14 cellular contexts compared by ENCODE assay signal in genomic region chr9:128243486-128244415, GRCh38. TPM values are rescaled to one million over a fixed set of nuclear protein-coding genes. Genes with fewer than 3 reads are reported as not detected.
DNase-seq lines count a peak whose midpoint lies in the region; ATAC-seq, FAIRE-seq and TF ChIP-seq lines count a peak whose summit lies in the region.
"Had no signal": no experiment of that assay in that cellular context is flagged by ENCODE, and none has a peak within 500 bp of the region (broad histone marks: within the 10 kb centered on the region; RNA-seq: fewer than 3 reads in every experiment).

No MANE protein-coding gene starts in this region.

- ATAC-seq in left cardiac atrium: peak; percentile 8 to 41
- no peak for ATAC-seq in gastrocnemius medialis
- ATAC-seq: foreskin keratinocyte; stimulated activated effector memory CD8-positive, alpha-beta T cell treated with anti-CD3 and anti-CD28 coated beads, Interleukin-12 subunit alpha, Interleukin-12 subunit beta, amount 100 ng/mL, for 72 hours had no signal

- FAIRE-seq in GM12891 (lab: Jason Lieb, UNC): no peak
- no peak for FAIRE-seq in HTR-8/SVneo (lab: Jason Lieb, UNC)

- no peaks in the 10 kb centered on the region for H3K36me3 ChIP-seq in gastrocnemius medialis
- H3K36me3 ChIP-seq: adrenal gland had no signal

- no peaks in the 10 kb centered on the region for H3K4me1 ChIP-seq in gastrocnemius medialis
- H3K4me1 ChIP-seq: foreskin keratinocyte had no signal

- no peak for TF ChIP-seq POLR2A in gastrocnemius medialis (IDR thresholded peaks at IDR 0.05)
- no peak for TF ChIP-seq POLR2A in GM12891 (IDR thresholded peaks at IDR 0.05; ENCODE audit: low read depth, low read length)

- DNase-seq in GM04504 (ENCODE audit: low read depth) (peak; percentile 12), astrocyte of the spinal cord (ENCODE audit: low read depth, low spot score) (no peak), left cardiac atrium (no peak), gastrocnemius medialis (no peak), GM12891 (ENCODE audit: insufficient read length, low spot score) (no peak), cerebellar cortex (ENCODE audit: low spot score) (no peak), NCI-H2171 treated with DMSO at 0.1 percent for 48 hours (lab: John Stamatoyannopoulos, UW) (no peak), HTR-8/SVneo (ENCODE audit: insufficient read length, low spot score) (no peak)
- DNase-seq: activated CD4-positive, alpha-beta T cell treated with anti-CD3 and anti-CD28 coated beads, Interleukin-2, amount 50 U/mL, for 48 hours; adrenal gland; foreskin keratinocyte; NCI-H526; stimulated activated CD4-positive, alpha-beta T cell treated with anti-CD3 and anti-CD28 coated beads, Interleukin-12 subunit alpha, Interleukin-12 subunit beta, amount 100 ng/mL, for 4 hours had no signal

- peaks cover 0 to 5% (median 0%) of the 10 kb centered on the region in 3 donors for H3K27me3 ChIP-seq in gastrocnemius medialis
- H3K27me3 ChIP-seq: adrenal gland, foreskin keratinocyte had no signal

- peak overlapping the region; percentile 59 to 70 (median 68) for H3K27ac ChIP-seq in gastrocnemius medialis
- H3K27ac ChIP-seq: foreskin keratinocyte had no signal

- intact Hi-C loops in left cardiac atrium (cut with DNase I) (no loop called here), gastrocnemius medialis (cut with DNase I; ENCODE audit: low total_unique reads) (no loop called here)

- H3K4me3 ChIP-seq in astrocyte of the spinal cord (ENCODE audit: low read depth, low read length) (peak overlapping the region; percentile 35), gastrocnemius medialis (peak overlapping the region in 3 of 4 donors; percentile 22 to 42 (median 41))
- H3K4me3 ChIP-seq: adrenal gland had no signal

- no peak for TF ChIP-seq CTCF in astrocyte of the spinal cord (IDR thresholded peaks at IDR 0.05; ENCODE audit: low read depth, low read length)
- TF ChIP-seq CTCF in gastrocnemius medialis (IDR thresholded peaks at IDR 0.05 in 4 of 5, conservative IDR thresholded peaks at IDR 0.05 in 1 of 5): no peak

- in situ Hi-C loops in astrocyte of the spinal cord (cut with HindIII; ENCODE audit: low sequenced_read_pairs): no loop called here
- in situ Hi-C loops in gastrocnemius medialis (cut with MboI; ENCODE audit: low sequenced_read_pairs in 4 of 4): no loop called here

- no peaks in the 10 kb centered on the region for H3K9me3 ChIP-seq in gastrocnemius medialis
- H3K9me3 ChIP-seq: adrenal gland had no signal

TF ChIP-seq in GM12891, 5 proteins besides CTCF, POLR2A, EP300 and RAD21:
- no peak for TF ChIP-seq PAX5 (IDR thresholded peaks at IDR 0.05; ENCODE audit: insufficient read depth, low read length, severe bottlenecking)
- no peak for TF ChIP-seq POLR2AphosphoS5 (IDR thresholded peaks at IDR 0.05; ENCODE audit: low read depth, low read length)
- no peak for TF ChIP-seq TAF1 (IDR thresholded peaks at IDR 0.05; ENCODE audit: low read depth, low read length)
- TF ChIP-seq SPI1 (IDR thresholded peaks at IDR 0.05; ENCODE audit: low read depth, low read length): no peak
- TF ChIP-seq POU2F2 (IDR thresholded peaks at IDR 0.05; ENCODE audit: low read depth, low read length): no peak

RNA-seq across cellular contexts. Expression of gene GOLGA2, which starts 32.1 kb away (rescaled TPM):
- 100 to 1,000 TPM in 1 of 2 donors, 10 to 100 TPM in 1; 85.6 to 113 TPM for total RNA-seq in left cardiac atrium
- 10 to 100 TPM; 68.9 to 84.6 (median 78.5) TPM for total RNA-seq in gastrocnemius medialis
- 23.1 TPM for polyA plus RNA-seq in GM12891 (2012; ENCODE audit: low read depth, missing spikeins)

RNA-seq across cellular contexts. Expression of gene SWI5, which starts 32.3 kb away (rescaled TPM):
- 10 to 100 TPM; 17.2 to 18.4 TPM for total RNA-seq in left cardiac atrium
- total RNA-seq in gastrocnemius medialis: 10 to 100 TPM; 12.7 to 23.8 (median 13.5) TPM
- 16.7 TPM for polyA plus RNA-seq in GM12891 (2012; ENCODE audit: low read depth, missing spikeins)

RNA-seq across cellular contexts. Expression of gene DNM1, which starts 40.6 kb away (rescaled TPM):
- total RNA-seq in left cardiac atrium (10 to 100 TPM; 11.3 to 14.0 TPM), gastrocnemius medialis (1 to 10 TPM; 1.8 to 3.8 (median 2.0) TPM)
- polyA plus RNA-seq in GM12891 (2012; ENCODE audit: low read depth, missing spikeins): 0.31 TPM

RNA-seq across cellular contexts. Expression of gene CIZ1, which starts 52.4 kb away (rescaled TPM):
- total RNA-seq in left cardiac atrium (10 to 100 TPM; 67.1 to 68.5 TPM), gastrocnemius medialis (10 to 100 TPM; 47.8 to 61.3 (median 53.0) TPM)
- 43.1 TPM for polyA plus RNA-seq in GM12891 (2012; ENCODE audit: low read depth, missing spikeins)

Comparison
In these comparisons a context has a peak if more than half of its experiments do, and no peak if none do; other contexts are left out.
1. ATAC-seq: peak in left cardiac atrium (2 of 2); none in gastrocnemius medialis (0 of 2).